15 cellular contexts compared by ENCODE assay signal in genomic region chr10:73842349-73842748, GRCh38. TPM values are rescaled to one million over a fixed set of nuclear protein-coding genes. Genes with fewer than 3 reads are reported as not detected.
DNase-seq lines count a peak whose midpoint lies in the region; ATAC-seq and TF ChIP-seq lines count a peak whose summit lies in the region.
"Had no signal": no experiment of that assay in that cellular context is flagged by ENCODE, and none has a peak within 500 bp of the region (broad histone marks: within the 10 kb centered on the region; RNA-seq: fewer than 3 reads in every experiment).

No MANE protein-coding gene starts in this region.

- H3K4me3 ChIP-seq in BLaER1 (no peak overlapping the region), neutrophil (ENCODE audit: low read depth in 1 of 2, low read length in 1 of 2) (no peak overlapping the region), upper lobe of left lung (no peak overlapping the region)

- H3K36me3 Mint-ChIP-seq in WTC11, result peaks cover 36% of the 10 kb centered on the region

- peak overlapping the region; percentile 43; the same call in 1 of the 2 replicates for H3K27ac Mint-ChIP-seq in WTC11
- H3K27ac Mint-ChIP-seq: HFFc6 had no signal

- TF ChIP-seq CTCF in WTC11 (IDR thresholded peaks at IDR 0.05) (no peak), neutrophil (IDR thresholded peaks at IDR 0.05) (no peak), upper lobe of left lung (IDR thresholded peaks at IDR 0.05) (no peak)

- no peaks in the 10 kb centered on the region for H3K4me1 ChIP-seq in BLaER1
- peaks cover 8 to 10% of the 10 kb centered on the region in 2 experiments for H3K4me1 ChIP-seq in neutrophil (ENCODE audit: control insufficient read depth in 1 of 2, insufficient read depth in 1 of 2, low read depth in 1 of 2, low read length in 1 of 2)
- H3K4me1 ChIP-seq in upper lobe of left lung, result peaks cover 0 to 8% (median 5%) of the 10 kb centered on the region in 4 donors
- H3K4me1 ChIP-seq: BE2C, Caco-2 had no signal

- no peak overlapping the region for H3K4me2 ChIP-seq in BLaER1

- DNase-seq in WTC11 (ENCODE audit: low spot score), result no peak
- DNase-seq in left lobe of liver (ENCODE audit: low spot score), result no peak
- no peak for DNase-seq in Ammon's horn (ENCODE audit: low spot score)
- DNase-seq in upper lobe of left lung, result no peak
- DNase-seq: 8988T; BE2C; Caco-2; CD8-positive, alpha-beta memory T cell; DND-41; GDM1; HCEC 1CT; HFFc6 had no signal

- no peaks in the 10 kb centered on the region for H3K9me3 Mint-ChIP-seq in WTC11
- H3K9me3 Mint-ChIP-seq: CD8-positive, alpha-beta memory T cell; HFFc6 had no signal

- H3K27ac ChIP-seq in BLaER1 (no peak overlapping the region), neutrophil (peak overlapping the region; percentile 61), upper lobe of left lung (no peak overlapping the region)

- H3K36me3 ChIP-seq in BLaER1, result peaks cover 99% of the 10 kb centered on the region
- peaks cover 96% of the 10 kb centered on the region for H3K36me3 ChIP-seq in neutrophil
- peaks cover 11 to 78% (median 70%) of the 10 kb centered on the region in 4 donors for H3K36me3 ChIP-seq in upper lobe of left lung

- TF ChIP-seq POLR2A in upper lobe of left lung (IDR thresholded peaks at IDR 0.05), result no peak

- H4K20me1 ChIP-seq in BLaER1, result no peaks in the 10 kb centered on the region

- CTCF ChIA-PET in WTC11 (lab: Charles Lee), result no interaction called here

- H3K4me1 Mint-ChIP-seq in WTC11, result no peaks in the 10 kb centered on the region
- H3K4me1 Mint-ChIP-seq: CD8-positive, alpha-beta memory T cell had no signal

- no peaks in the 10 kb centered on the region for H3K27me3 Mint-ChIP-seq in WTC11 (ENCODE audit: low read depth)
- H3K27me3 Mint-ChIP-seq: CD8-positive, alpha-beta memory T cell had no signal

- no peak for TF ChIP-seq EP300 in upper lobe of left lung (IDR thresholded peaks at IDR 0.05)

- WGBS in upper lobe of left lung, 2 donors, result 82 to 91% methylated on average over 10 to 11 of the region's 11 CpGs

- 0 out of 2 replicates have a peak overlapping the region, but pooled peaks have one; percentile 26 for H3K9ac ChIP-seq in BLaER1

- H3K9me3 ChIP-seq in BLaER1 (no peaks in the 10 kb centered on the region), neutrophil (no peaks in the 10 kb centered on the region), upper lobe of left lung (no peaks in the 10 kb centered on the region)
- H3K9me3 ChIP-seq: BE2C, Caco-2 had no signal

- POLR2A ChIA-PET in WTC11 (lab: Charles Lee), result no interaction called here

- ATAC-seq in WTC11 (no peak), left lobe of liver (peak; percentile 62), upper lobe of left lung (ENCODE audit: low FRiP score in 2 of 2) (no peak), HG02938 (IDR thresholded peaks at IDR 0.05; ENCODE audit: unreplicated experiment) (no peak)

- H3K27me3 ChIP-seq in BLaER1 (no peaks in the 10 kb centered on the region), neutrophil (no peaks in the 10 kb centered on the region), upper lobe of left lung (no peaks in the 10 kb centered on the region)
- H3K27me3 ChIP-seq: BE2C had no signal

- H3K4me3 Mint-ChIP-seq in WTC11, result no peak overlapping the region
- H3K4me3 Mint-ChIP-seq: CD8-positive, alpha-beta memory T cell; HFFc6 had no signal

TF ChIP-seq in WTC11, 78 proteins besides CTCF, POLR2A, EP300 and RAD21:
- TF ChIP-seq OVOL2 (CRISPR knock-in tag; IDR thresholded peaks at IDR 0.05; ENCODE audit: borderline replicate concordance) (no peak), ZBTB43 (CRISPR knock-in tag; IDR thresholded peaks at IDR 0.05) (no peak), USF1 (CRISPR knock-in tag; IDR thresholded peaks at IDR 0.05) (no peak), IRF2 (CRISPR knock-in tag; IDR thresholded peaks at IDR 0.05; ENCODE audit: borderline replicate concordance, low read depth) (no peak), ZNF281 (CRISPR knock-in tag; IDR thresholded peaks at IDR 0.05) (no peak), SOX15 (CRISPR knock-in tag; IDR thresholded peaks at IDR 0.05) (no peak), ELF4 (CRISPR knock-in tag; IDR thresholded peaks at IDR 0.05; ENCODE audit: low read depth) (no peak)
- TF ChIP-seq, protein P1, sequence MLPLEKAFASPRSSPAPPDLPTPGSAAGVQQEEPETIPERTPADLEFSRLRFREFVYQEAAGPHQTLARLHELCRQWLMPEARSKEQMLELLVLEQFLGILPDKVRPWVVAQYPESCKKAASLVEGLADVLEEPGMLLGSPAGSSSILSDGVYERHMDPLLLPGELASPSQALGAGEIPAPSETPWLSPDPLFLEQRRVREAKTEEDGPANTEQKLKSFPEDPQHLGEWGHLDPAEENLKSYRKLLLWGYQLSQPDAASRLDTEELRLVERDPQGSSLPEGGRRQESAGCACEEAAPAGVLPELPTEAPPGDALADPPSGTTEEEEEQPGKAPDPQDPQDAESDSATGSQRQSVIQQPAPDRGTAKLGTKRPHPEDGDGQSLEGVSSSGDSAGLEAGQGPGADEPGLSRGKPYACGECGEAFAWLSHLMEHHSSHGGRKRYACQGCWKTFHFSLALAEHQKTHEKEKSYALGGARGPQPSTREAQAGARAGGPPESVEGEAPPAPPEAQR (CRISPR knock-in tag; IDR thresholded peaks at IDR 0.05), result no peak

RNA-seq across cellular contexts. Expression of gene NDST2, which starts 31.0 kb away (rescaled TPM):
- total RNA-seq in WTC11 (2021) (26.3 to 32.3 TPM (median 31.1 TPM) in 3 replicates), left lobe of liver (11.5 TPM), upper lobe of left lung (10 to 100 TPM; 26.4 to 92.2 (median 38.3) TPM)

RNA-seq across cellular contexts. Expression of gene CAMK2G, which starts 32.0 kb away (rescaled TPM):
- 34.9 to 39.9 TPM (median 34.9 TPM) in 3 replicates for total RNA-seq in WTC11 (2021)
- total RNA-seq in left lobe of liver, result 11.1 TPM
- total RNA-seq in upper lobe of left lung, result 10 to 100 TPM; 25.7 to 52.3 (median 43.0) TPM

RNA-seq across cellular contexts. Expression of gene ZSWIM8, which starts 56.9 kb away (rescaled TPM):
- total RNA-seq in WTC11 (2021) (50.5 to 59.1 TPM (median 53.2 TPM) in 3 replicates), left lobe of liver (101 TPM), upper lobe of left lung (100 to 1,000 TPM in 4 of 6 donors, 10 to 100 TPM in 2; 54.9 to 202 (median 109) TPM)
